In genomic region chr10:15331456-15331855, GRCh38 we compare ENCODE assay signal across 16 cellular contexts. TPM values are rescaled to one million over a fixed set of nuclear protein-coding genes. Genes with fewer than 3 reads are reported as not detected.
A peak's percentile ranks its signal among the peaks of the same experiment; 100 is the strongest.
DNase-seq lines count a peak whose midpoint lies in the region; ATAC-seq, FAIRE-seq and TF ChIP-seq lines count a peak whose summit lies in the region.
"Had no signal": no experiment of that assay in that cellular context is flagged by ENCODE, and none has a peak within 500 bp of the region (broad histone marks: within the 10 kb centered on the region; RNA-seq: fewer than 3 reads in every experiment).

No MANE protein-coding gene starts in this region.

- intact Hi-C loops in mucosa of descending colon (cut with DNase I, micrococcal nuclease), result no loop called here
- intact Hi-C loops in activated CD4-positive, alpha-beta T cell treated with anti-CD3 and anti-CD28 coated beads, Interleukin-2, amount 10 ng/mL, durations not matched to agents 24 days and 14 days (cut with micrococcal nuclease), result no loop called here

- H3K4me1 ChIP-seq in duodenal mucosa (ENCODE audit: control insufficient read depth in 1 of 2, insufficient read depth in 2 of 2, low read length in 2 of 2) (peaks cover 16 to 18% of the 10 kb centered on the region in 2 donors), mucosa of descending colon (ENCODE audit: low read depth) (peaks cover 59% of the 10 kb centered on the region), small intestine (ENCODE audit: control insufficient read depth in 2 of 2, insufficient read depth in 1 of 2, low read depth in 1 of 2, low read length in 1 of 2) (peaks cover 2% of the 10 kb centered on the region in 2 donors), SJCRH30 (peaks cover 9% of the 10 kb centered on the region)

- H3K36me3 ChIP-seq in duodenal mucosa (ENCODE audit: control insufficient read depth in 1 of 2, insufficient read depth in 2 of 2, low read length in 2 of 2) (no peaks in the 10 kb centered on the region), mucosa of descending colon (ENCODE audit: low read depth) (no peaks in the 10 kb centered on the region), small intestine (ENCODE audit: control insufficient read depth in 2 of 2, insufficient read depth in 2 of 2, low read length in 2 of 2) (no peaks in the 10 kb centered on the region), SJCRH30 (no peaks in the 10 kb centered on the region)
- H3K36me3 ChIP-seq: HAP-1 had no signal

- H3K27me3 ChIP-seq in duodenal mucosa (ENCODE audit: control insufficient read depth in 1 of 2, insufficient read depth in 2 of 2, low read length in 2 of 2) (no peaks in the 10 kb centered on the region), small intestine (ENCODE audit: control insufficient read depth in 2 of 2, insufficient read depth in 2 of 2, low read length in 2 of 2) (no peaks in the 10 kb centered on the region), SJCRH30 (no peaks in the 10 kb centered on the region)
- H3K27me3 ChIP-seq: BLaER1 had no signal

- no peak overlapping the region for H3K27ac Mint-ChIP-seq in activated naive CD8-positive, alpha-beta T cell treated with anti-CD3 and anti-CD28 coated beads, Interleukin-2, amount 50 U/mL, for 24 hours
- H3K27ac Mint-ChIP-seq in activated CD4-positive, alpha-beta T cell treated with anti-CD3 and anti-CD28 coated beads, Interleukin-2, amount 10 ng/mL, durations not matched to agents 24 days and 14 days, result no peak overlapping the region

- H3K36me3 Mint-ChIP-seq in activated naive CD8-positive, alpha-beta T cell treated with anti-CD3 and anti-CD28 coated beads, Interleukin-2, amount 50 U/mL, for 24 hours (ENCODE audit: low read depth), result no peaks in the 10 kb centered on the region
- H3K36me3 Mint-ChIP-seq in activated CD4-positive, alpha-beta T cell treated with anti-CD3 and anti-CD28 coated beads, Interleukin-2, amount 10 ng/mL, durations not matched to agents 24 days and 14 days (ENCODE audit: low read depth), result no peaks in the 10 kb centered on the region

- H3K4me1 Mint-ChIP-seq in activated naive CD8-positive, alpha-beta T cell treated with anti-CD3 and anti-CD28 coated beads, Interleukin-2, amount 50 U/mL, for 24 hours, result no peaks in the 10 kb centered on the region
- no peaks in the 10 kb centered on the region for H3K4me1 Mint-ChIP-seq in activated CD4-positive, alpha-beta T cell treated with anti-CD3 and anti-CD28 coated beads, Interleukin-2, amount 10 ng/mL, durations not matched to agents 24 days and 14 days
- H3K4me1 Mint-ChIP-seq: CD8-positive, alpha-beta memory T cell had no signal

- H3K4me3 Mint-ChIP-seq in activated naive CD8-positive, alpha-beta T cell treated with anti-CD3 and anti-CD28 coated beads, Interleukin-2, amount 50 U/mL, for 24 hours, result no peak overlapping the region
- H3K4me3 Mint-ChIP-seq in activated CD4-positive, alpha-beta T cell treated with anti-CD3 and anti-CD28 coated beads, Interleukin-2, amount 10 ng/mL, durations not matched to agents 24 days and 14 days, result no peak overlapping the region
- H3K4me3 Mint-ChIP-seq: CD8-positive, alpha-beta memory T cell had no signal

- no peaks in the 10 kb centered on the region for H3K9me3 Mint-ChIP-seq in activated naive CD8-positive, alpha-beta T cell treated with anti-CD3 and anti-CD28 coated beads, Interleukin-2, amount 50 U/mL, for 24 hours
- no peaks in the 10 kb centered on the region for H3K9me3 Mint-ChIP-seq in activated CD4-positive, alpha-beta T cell treated with anti-CD3 and anti-CD28 coated beads, Interleukin-2, amount 10 ng/mL, durations not matched to agents 24 days and 14 days
- H3K9me3 Mint-ChIP-seq: CD8-positive, alpha-beta memory T cell had no signal

- ATAC-seq in mucosa of descending colon, result peak; percentile 90
- no peak for ATAC-seq in activated naive CD8-positive, alpha-beta T cell treated with anti-CD3 and anti-CD28 coated beads, Interleukin-2, amount 50 U/mL, for 24 hours

- H3K27ac ChIP-seq in duodenal mucosa (ENCODE audit: low read depth, low read length), result peak overlapping the region; percentile 41
- peak overlapping the region in 1 of 2 donors; percentile 83 for H3K27ac ChIP-seq in small intestine (ENCODE audit: low read depth in 1 of 2, low read length in 1 of 2)
- H3K27ac ChIP-seq in SJCRH30, result no peak overlapping the region
- H3K27ac ChIP-seq: BLaER1 had no signal

- no peak for TF ChIP-seq CTCF in mucosa of descending colon (IDR thresholded peaks at IDR 0.05)

- H3K9me3 ChIP-seq in duodenal mucosa (ENCODE audit: control insufficient read depth in 1 of 2, low read length in 2 of 2) (no peaks in the 10 kb centered on the region), mucosa of descending colon (no peaks in the 10 kb centered on the region), small intestine (ENCODE audit: control insufficient read depth, low read depth) (no peaks in the 10 kb centered on the region), SJCRH30 (replicated peaks) (no peaks in the 10 kb centered on the region)
- H3K9me3 ChIP-seq: Caco-2, HAP-1 had no signal

- no peak overlapping the region for H3K9ac ChIP-seq in duodenal mucosa (ENCODE audit: low read depth in 1 of 2, low read length in 2 of 2)
- H3K9ac ChIP-seq: BLaER1 had no signal

- 16 to 65% (median 33%) methylated on average over 1 of the region's 1 CpG for WGBS in small intestine, 3 donors

- no peaks in the 10 kb centered on the region for H3K27me3 Mint-ChIP-seq in activated naive CD8-positive, alpha-beta T cell treated with anti-CD3 and anti-CD28 coated beads, Interleukin-2, amount 50 U/mL, for 24 hours
- H3K27me3 Mint-ChIP-seq in activated CD4-positive, alpha-beta T cell treated with anti-CD3 and anti-CD28 coated beads, Interleukin-2, amount 10 ng/mL, durations not matched to agents 24 days and 14 days, result no peaks in the 10 kb centered on the region

- no peak overlapping the region for H3K4me3 ChIP-seq in duodenal mucosa (ENCODE audit: low read depth in 1 of 2, low read length in 2 of 2)
- H3K4me3 ChIP-seq in mucosa of descending colon, result no peak overlapping the region
- H3K4me3 ChIP-seq in small intestine (ENCODE audit: low read depth in 1 of 2, low read length in 2 of 2), result no peak overlapping the region
- no peak overlapping the region for H3K4me3 ChIP-seq in SJCRH30
- H3K4me3 ChIP-seq: BLaER1, HAP-1 had no signal

- DNase-seq in LoVo (ENCODE audit: low spot score) (peak; percentile 32), mucosa of descending colon (peak in 1 of 3 donors; percentile 79), small intestine (peak; percentile 93), SJCRH30 (no peak)
- no peak for DNase-seq in activated naive CD8-positive, alpha-beta T cell treated with anti-CD3 and anti-CD28 coated beads, Interleukin-2, amount 50 U/mL, for 24 hours
- DNase-seq in activated CD4-positive, alpha-beta T cell treated with anti-CD3 and anti-CD28 coated beads, Interleukin-2, amount 10 ng/mL, durations not matched to agents 24 days and 14 days, result no peak
- DNase-seq: 8988T; Caco-2; CD8-positive, alpha-beta memory T cell; DND-41; GF-D8 had no signal

- FAIRE-seq in small intestine (lab: Jason Lieb, UNC), result no peak
- FAIRE-seq: H1 had no signal

RNA-seq across cellular contexts. Expression of gene FAM171A1, which starts 39.6 kb away (rescaled TPM):
- total RNA-seq in mucosa of descending colon, result 10 to 100 TPM; 33.7 to 60.7 (median 50.4) TPM
- 10 to 100 TPM in 1 of 3 donors, 1 to 10 TPM in 2; 9.2 to 28.4 (median 9.5) TPM for polyA plus RNA-seq in small intestine
- 19.6 and 22.3 TPM in 2 replicates for total RNA-seq in SJCRH30 (2014; rRNA removed; shearing (Covaris generic))
- 1.7 TPM in 2 replicates for total RNA-seq in activated CD4-positive, alpha-beta T cell treated with anti-CD3 and anti-CD28 coated beads, Interleukin-2, amount 10 ng/mL, durations not matched to agents 24 days and 14 days
- total RNA-seq: HT-29 had no signal

Comparison
In these comparisons a context has a peak if more than half of its experiments do, and no peak if none do; other contexts are left out.
1. DNase-seq: peak in LoVo (single experiment) and small intestine (single experiment); none in SJCRH30 (0 of 2), activated naive CD8-positive, alpha-beta T cell treated with anti-CD3 and anti-CD28 coated beads, Interleukin-2, amount 50 U/mL, for 24 hours (single experiment) and activated CD4-positive, alpha-beta T cell treated with anti-CD3 and anti-CD28 coated beads, Interleukin-2, amount 10 ng/mL, durations not matched to agents 24 days and 14 days (single experiment).